ENCODE assay signal across 8 cellular contexts in genomic region chrX:150680974-150681373, GRCh38. TPM values are rescaled to one million over a fixed set of nuclear protein-coding genes. Genes with fewer than 3 reads are reported as not detected.
DNase-seq lines count a peak whose midpoint lies in the region; ATAC-seq, FAIRE-seq and TF ChIP-seq lines count a peak whose summit lies in the region.

No MANE protein-coding gene starts in this region.

- no peaks in the 10 kb centered on the region for H3K9me3 ChIP-seq in HepG2 (ENCODE audit: low read length)

- 0 out of 2 replicates have a peak, but pooled peaks have one; percentile 20 for TF ChIP-seq RAD21 in HepG2 (CRISPR knock-in tag; IDR thresholded peaks at IDR 0.05)

- POLR2A ChIA-PET in HepG2 (lab: Yijun Ruan, JAX) = no interaction called here

- intact Hi-C loops in HepG2 (cut with micrococcal nuclease; ENCODE audit: unreplicated experiment) = loop anchor here (1.0 kb wide), 1 partner anchor 137 kb away; no protein-coding TSS in a partner anchor

- no peaks in the 10 kb centered on the region for H3K36me3 ChIP-seq in HepG2 (replicated peaks in 1 of 2; ENCODE audit: control insufficient read depth in 1 of 2, insufficient read depth in 2 of 2, low read length in 2 of 2)

- TF ChIP-seq EP300 in HepG2 (IDR thresholded peaks at IDR 0.05; ENCODE audit: low read depth in 2 of 2, low read length in 2 of 2) = no peak
- no peak for TF ChIP-seq EP300 in HepG2 (CRISPR knock-in tag; IDR thresholded peaks at IDR 0.05; ENCODE audit: borderline replicate concordance)

- H3K79me2 ChIP-seq in HepG2 (ENCODE audit: insufficient read depth, low read length) = no peaks in the 10 kb centered on the region

- no peaks in the 10 kb centered on the region for H4K20me1 ChIP-seq in HepG2 (ENCODE audit: insufficient read depth, low read length)

- TF ChIP-seq CTCF in LNCAP (IDR thresholded peaks at IDR 0.05) (peak; percentile 54), astrocyte of the spinal cord (IDR thresholded peaks at IDR 0.05; ENCODE audit: low read depth, low read length) (peak; percentile 54), HepG2 (CRISPR knock-in tag; IDR thresholded peaks at IDR 0.05) (peak; percentile 72)

- no peaks in the 10 kb centered on the region for H3K4me1 ChIP-seq in HepG2 (ENCODE audit: insufficient read depth, low read length)

- H2AFZ ChIP-seq in HepG2 (ENCODE audit: low read length) = no peak overlapping the region

- ATAC-seq in HepG2 (peak; percentile 80), GM21528 (IDR thresholded peaks at IDR 0.05; ENCODE audit: low FRiP score, unreplicated experiment) (no peak), HG02610 (IDR thresholded peaks at IDR 0.05; ENCODE audit: unreplicated experiment) (no peak)

- WGBS in HepG2 (ENCODE audit: low lambda C conversion rate) = 2% methylated on average over 7 of the region's 7 CpGs

- no peak for FAIRE-seq in HepG2 (lab: Jason Lieb, UNC)

- no peak overlapping the region for H3K4me3 ChIP-seq in astrocyte of the spinal cord (ENCODE audit: low read depth, low read length)
- H3K4me3 ChIP-seq in HepG2 (replicated peaks in 1 of 3; ENCODE audit: insufficient read depth in 1 of 3, low read depth in 2 of 3, low read length in 3 of 3) = no peak overlapping the region

- no peak overlapping the region for H3K27ac ChIP-seq in HepG2 (ENCODE audit: extremely low read length, insufficient read depth, low read length)

- no peaks in the 10 kb centered on the region for H3K27me3 ChIP-seq in HepG2 (ENCODE audit: control insufficient read depth in 1 of 2, insufficient read depth in 2 of 2, low read length in 2 of 2)

- no peak for TF ChIP-seq POLR2A in HepG2 (IDR thresholded peaks at IDR 0.05; ENCODE audit: insufficient read depth in 1 of 2, low read depth in 2 of 2, low read length in 2 of 2)

- H3K9ac ChIP-seq in HepG2 (ENCODE audit: insufficient read depth, low read depth, low read length) = no peak overlapping the region

- H3K4me2 ChIP-seq in HepG2 (ENCODE audit: low read depth, low read length) = no peak overlapping the region

- BruUV-seq in HepG2 (replicated peaks; lab: Mats Ljungman, UMichigan) = no TSS peak

- in situ Hi-C loops in astrocyte of the spinal cord (cut with HindIII; ENCODE audit: low sequenced_read_pairs) (no loop called here), HepG2 (cut with HindIII; ENCODE audit: extremely low pct_ligation_motif_present, low pct_unique_long_range_greater_than_20kb) (loop anchor here (10.0 to 25.0 kb wide), 2 partner anchors 136 to 719 kb away; no protein-coding TSS in a partner anchor)

- CTCF ChIA-PET in HepG2 (lab: Yijun Ruan, JAX; ENCODE audit: low intra/inter-chr PET ratio, low total read pairs) = no interaction called here

- peak; percentile 14 for DNase-seq in EL
- DNase-seq in astrocyte of the spinal cord (ENCODE audit: low read depth, low spot score) = peak; percentile 24
- peak; percentile 7 for DNase-seq in HepG2 (ENCODE audit: low spot score)
- no peak for DNase-seq in SK-N-DZ (ENCODE audit: low spot score)
- no peak for DNase-seq in NCI-H446 treated with DMSO at 0.1 percent for 48 hours (lab: John Stamatoyannopoulos, UW)

TF ChIP-seq in HepG2, 621 proteins besides CTCF, POLR2A, EP300 and RAD21:
- TF ChIP-seq STAG1 (CRISPR knock-in tag; IDR thresholded peaks at IDR 0.05) = peak; percentile 86
- no peak for TF ChIP-seq XRCC5 (optimal IDR thresholded peaks at IDR 0.05; ENCODE audit: low read length)
- TF ChIP-seq TFDP1 (CRISPR knock-in tag; IDR thresholded peaks at IDR 0.05; ENCODE audit: borderline replicate concordance) = no peak
- no peak for TF ChIP-seq ZFP62 (CRISPR knock-in tag; IDR thresholded peaks at IDR 0.05)
- TF ChIP-seq SMC3 (IDR thresholded peaks at IDR 0.05; ENCODE audit: low read length) = peak; percentile 41; the same call in 1 of the 2 replicates

RNA-seq across cellular contexts. Expression of gene MTMR1, which starts 12.2 kb away (rescaled TPM):
- 11.1 and 11.3 TPM in 2 replicates for total RNA-seq in HepG2 (2016; rRNA removed; fragmentation: Illumina TruSeq; extraction: Trizol)
- 4.9 and 6.2 TPM in 2 replicates for total RNA-seq in HepG2 (2016; cell fraction: cytosol; rRNA removed; fragmentation: Illumina TruSeq; extraction: Trizol; ENCODE audit: low read depth)
- 10.8 and 10.9 TPM in 2 replicates for total RNA-seq in HepG2 (2016; cell fraction: insoluble cytoplasmic fraction; rRNA removed; fragmentation: Illumina TruSeq; extraction: Trizol)
- total RNA-seq in HepG2 (2016; cell fraction: membrane; rRNA removed; fragmentation: Illumina TruSeq; extraction: Trizol) = 6.2 and 6.4 TPM in 2 replicates
- total RNA-seq in HepG2 (2016; cell fraction: nucleus; rRNA removed; fragmentation: Illumina TruSeq; extraction: Trizol) = 11.7 and 14.6 TPM in 2 replicates
- 8.9 and 9.1 TPM in 2 replicates for polyA plus RNA-seq in HepG2 (2011; rRNA removed)
- polyA plus RNA-seq in HepG2 (2011; cell fraction: cytosol; rRNA removed) = 5.0 and 5.7 TPM in 2 replicates
- polyA plus RNA-seq in HepG2 (2011; cell fraction: nucleus; rRNA removed) = 20.2 and 23.1 TPM in 2 replicates
- 6.0 and 7.7 TPM in 2 replicates for polyA plus RNA-seq in HepG2 (2012)
- 0.63 and 0.69 TPM in 2 replicates for polyA plus RNA-seq in HepG2 (2016; cell fraction: cytosol; fragmentation: Illumina TruSeq; extraction: Trizol; ENCODE audit: low read depth)
- 9.7 and 9.8 TPM in 2 replicates for polyA plus RNA-seq in HepG2 (2016; cell fraction: insoluble cytoplasmic fraction; fragmentation: Illumina TruSeq; extraction: Trizol; ENCODE audit: low read depth)
- polyA plus RNA-seq in HepG2 (2016; cell fraction: membrane; fragmentation: Illumina TruSeq; extraction: Trizol; ENCODE audit: low read depth) = 2.2 and 2.4 TPM in 2 replicates
- polyA plus RNA-seq in HepG2 (2016; cell fraction: nucleus; fragmentation: Illumina TruSeq; extraction: Trizol; ENCODE audit: insufficient read depth, low read depth) = 22.9 and 26.7 TPM in 2 replicates
- polyA minus RNA-seq in HepG2 (2011; rRNA and poly(A)+ RNA removed; ENCODE audit: low replicate concordance) = 8.6 and 32.8 TPM in 2 replicates
- polyA minus RNA-seq in HepG2 (2011; cell fraction: cytosol; rRNA and poly(A)+ RNA removed) = 6.1 and 9.3 TPM in 2 replicates
- 16.8 and 20.5 TPM in 2 replicates for polyA minus RNA-seq in HepG2 (2011; cell fraction: nucleus; rRNA and poly(A)+ RNA removed)
- 10.3 and 14.4 TPM in 2 replicates for polyA plus RNA-seq in SK-N-DZ (2014; cell fraction: cytosol; rRNA removed)
- polyA plus RNA-seq in SK-N-DZ (2014; cell fraction: nucleus; rRNA removed) = 23.4 and 29.0 TPM in 2 replicates

Comparison
In these comparisons a context has a peak if more than half of its experiments do, and no peak if none do; other contexts are left out.
1. DNase-seq: peak in EL (single experiment), astrocyte of the spinal cord (single experiment) and HepG2 (single experiment); none in SK-N-DZ (single experiment) and NCI-H446 treated with DMSO at 0.1 percent for 48 hours (single experiment).
2. Peak in every context shown above with its lines, with median percentiles within 50 percentile points of each other: CTCF ChIP-seq.